8 cellular contexts compared by ENCODE assay signal in genomic region chr17:68197091-68197996, GRCh38. TPM values are rescaled to one million over a fixed set of nuclear protein-coding genes. Genes with fewer than 3 reads are reported as not detected.
DNase-seq lines count a peak whose midpoint lies in the region; ATAC-seq, FAIRE-seq and TF ChIP-seq lines count a peak whose summit lies in the region.

No MANE protein-coding gene starts in this region.

- no peaks in the 10 kb centered on the region for H3K9me3 ChIP-seq in HUES64 (ENCODE audit: insufficient read depth, low read depth, low read length)
- no peaks in the 10 kb centered on the region for H3K9me3 ChIP-seq in HepG2 (ENCODE audit: low read length)
- H3K9me3 ChIP-seq in tibial nerve = no peaks in the 10 kb centered on the region

- in situ Hi-C loops in HepG2 (cut with HindIII; ENCODE audit: extremely low pct_ligation_motif_present, low pct_unique_long_range_greater_than_20kb) = no loop called here

- H3K27ac ChIP-seq in HUES64 (ENCODE audit: low read depth, low read length) (no peak overlapping the region), HepG2 (ENCODE audit: extremely low read length, insufficient read depth, low read length) (no peak overlapping the region), tibial nerve (no peak overlapping the region)

- CTCF ChIA-PET in HepG2 (lab: Yijun Ruan, JAX; ENCODE audit: low intra/inter-chr PET ratio, low total read pairs) = no interaction called here

- peak overlapping the region; percentile 64 for H3K4me2 ChIP-seq in HepG2 (ENCODE audit: low read depth, low read length)

- H3K9ac ChIP-seq in HUES64 (ENCODE audit: low read depth, low read length) (no peak overlapping the region), HepG2 (ENCODE audit: insufficient read depth, low read depth, low read length) (no peak overlapping the region)

- H3K27me3 ChIP-seq in HUES64 (ENCODE audit: insufficient read depth, low read length) = peaks cover 100% of the 10 kb centered on the region
- H3K27me3 ChIP-seq in HepG2 (ENCODE audit: control insufficient read depth in 1 of 2, insufficient read depth in 2 of 2, low read length in 2 of 2) = peaks cover 24 to 67% of the 10 kb centered on the region in 2 experiments
- peaks cover 0 to 65% of the 10 kb centered on the region in 2 donors for H3K27me3 ChIP-seq in tibial nerve

- TF ChIP-seq RAD21 in HepG2 (CRISPR knock-in tag; IDR thresholded peaks at IDR 0.05) = no peak

- no peak for FAIRE-seq in HepG2 (lab: Jason Lieb, UNC)

- intact Hi-C loops in HepG2 (cut with micrococcal nuclease; ENCODE audit: unreplicated experiment) = no loop called here
- intact Hi-C loops in posterior vena cava (cut with DNase I) = no loop called here

- WGBS in HUES64 = 2% methylated on average over 53 of the region's 53 CpGs
- 11% methylated on average over 34 of the region's 53 CpGs for WGBS in HepG2 (ENCODE audit: low lambda C conversion rate)
- 0 to 4% methylated on average over 16 to 43 of the region's 53 CpGs for WGBS in tibial nerve, 2 donors

- POLR2A ChIA-PET in HepG2 (lab: Yijun Ruan, JAX) = no interaction called here

- TF ChIP-seq EP300 in HepG2 (IDR thresholded peaks at IDR 0.05; ENCODE audit: low read depth in 2 of 2, low read length in 2 of 2) (no peak), HepG2 (CRISPR knock-in tag; IDR thresholded peaks at IDR 0.05; ENCODE audit: borderline replicate concordance) (no peak), tibial nerve (IDR thresholded peaks at IDR 0.05) (no peak)

- TF ChIP-seq POLR2A in HepG2 (IDR thresholded peaks at IDR 0.05; ENCODE audit: insufficient read depth in 1 of 2, low read depth in 2 of 2, low read length in 2 of 2) (no peak), tibial nerve (IDR thresholded peaks at IDR 0.05) (no peak)

- H2AFZ ChIP-seq in HepG2 (ENCODE audit: low read length) = no peak overlapping the region

- H3K79me2 ChIP-seq in HepG2 (ENCODE audit: insufficient read depth, low read length) = no peaks in the 10 kb centered on the region

- no peaks in the 10 kb centered on the region for H3K36me3 ChIP-seq in HUES64 (ENCODE audit: insufficient read depth, low read length)
- H3K36me3 ChIP-seq in HepG2 (replicated peaks in 1 of 2; ENCODE audit: control insufficient read depth in 1 of 2, insufficient read depth in 2 of 2, low read length in 2 of 2) = no peaks in the 10 kb centered on the region
- H3K36me3 ChIP-seq in tibial nerve = no peaks in the 10 kb centered on the region

- peak; percentile 47 for DNase-seq in 8988T
- peak; percentile 47 for DNase-seq in activated naive CD4-positive, alpha-beta T cell treated with anti-CD3 and anti-CD28 coated beads, Interleukin-2, amount 50 U/mL, for 16 hours
- DNase-seq in HepG2 (ENCODE audit: low spot score) = no peak
- DNase-seq in tibial nerve (ENCODE audit: low spot score in 2 of 2) = no peak
- DNase-seq in posterior vena cava (ENCODE audit: low spot score) = no peak
- DNase-seq in HT-29 (ENCODE audit: low spot score) = no peak

- 0 out of 2 replicates have a peak, but pooled peaks cover 11% of the 10 kb centered on the region for H3K4me1 ChIP-seq in HUES64 (ENCODE audit: insufficient read depth, low read length)
- peaks cover 28% of the 10 kb centered on the region for H3K4me1 ChIP-seq in HepG2 (ENCODE audit: insufficient read depth, low read length)
- peaks cover 0 to 56% (median 46%) of the 10 kb centered on the region in 4 donors for H3K4me1 ChIP-seq in tibial nerve

- H3K4me3 ChIP-seq in HUES64 (ENCODE audit: low read length) (peak overlapping the region; percentile 53), HepG2 (replicated peaks in 1 of 3; ENCODE audit: insufficient read depth in 1 of 3, low read depth in 2 of 3, low read length in 3 of 3) (peak overlapping the region; percentile 13 to 57 (median 36); a peak in 3 of 6 replicates), tibial nerve (peak overlapping the region in 3 of 4 donors; percentile 28 to 42 (median 32))

- BruUV-seq in HepG2 (replicated peaks; lab: Mats Ljungman, UMichigan) = no TSS peak

- H4K20me1 ChIP-seq in HepG2 (ENCODE audit: insufficient read depth, low read length) = no peaks in the 10 kb centered on the region; the same call in 1 of the 2 replicates

- TF ChIP-seq CTCF in HepG2 (CRISPR knock-in tag; IDR thresholded peaks at IDR 0.05) = no peak
- TF ChIP-seq CTCF in tibial nerve (IDR thresholded peaks at IDR 0.05) = no peak

- ATAC-seq in HepG2 = peak; percentile 5
- ATAC-seq in GM19455 (IDR thresholded peaks at IDR 0.05; ENCODE audit: unreplicated experiment) = no peak

TF ChIP-seq in HepG2, 621 proteins besides CTCF, POLR2A, EP300 and RAD21 (continues in another document):
- no peak for TF ChIP-seq ELF3 (CRISPR knock-in tag; IDR thresholded peaks at IDR 0.05)
- TF ChIP-seq MXD3 (CRISPR knock-in tag; IDR thresholded peaks at IDR 0.05) = 0 out of 2 replicates have a peak, but pooled peaks have one; percentile 22
- 0 out of 2 replicates have a peak, but pooled peaks have one; percentile 26 for TF ChIP-seq ZNF83 (CRISPR knock-in tag; IDR thresholded peaks at IDR 0.05; ENCODE audit: borderline replicate concordance)
- TF ChIP-seq, protein P1, sequence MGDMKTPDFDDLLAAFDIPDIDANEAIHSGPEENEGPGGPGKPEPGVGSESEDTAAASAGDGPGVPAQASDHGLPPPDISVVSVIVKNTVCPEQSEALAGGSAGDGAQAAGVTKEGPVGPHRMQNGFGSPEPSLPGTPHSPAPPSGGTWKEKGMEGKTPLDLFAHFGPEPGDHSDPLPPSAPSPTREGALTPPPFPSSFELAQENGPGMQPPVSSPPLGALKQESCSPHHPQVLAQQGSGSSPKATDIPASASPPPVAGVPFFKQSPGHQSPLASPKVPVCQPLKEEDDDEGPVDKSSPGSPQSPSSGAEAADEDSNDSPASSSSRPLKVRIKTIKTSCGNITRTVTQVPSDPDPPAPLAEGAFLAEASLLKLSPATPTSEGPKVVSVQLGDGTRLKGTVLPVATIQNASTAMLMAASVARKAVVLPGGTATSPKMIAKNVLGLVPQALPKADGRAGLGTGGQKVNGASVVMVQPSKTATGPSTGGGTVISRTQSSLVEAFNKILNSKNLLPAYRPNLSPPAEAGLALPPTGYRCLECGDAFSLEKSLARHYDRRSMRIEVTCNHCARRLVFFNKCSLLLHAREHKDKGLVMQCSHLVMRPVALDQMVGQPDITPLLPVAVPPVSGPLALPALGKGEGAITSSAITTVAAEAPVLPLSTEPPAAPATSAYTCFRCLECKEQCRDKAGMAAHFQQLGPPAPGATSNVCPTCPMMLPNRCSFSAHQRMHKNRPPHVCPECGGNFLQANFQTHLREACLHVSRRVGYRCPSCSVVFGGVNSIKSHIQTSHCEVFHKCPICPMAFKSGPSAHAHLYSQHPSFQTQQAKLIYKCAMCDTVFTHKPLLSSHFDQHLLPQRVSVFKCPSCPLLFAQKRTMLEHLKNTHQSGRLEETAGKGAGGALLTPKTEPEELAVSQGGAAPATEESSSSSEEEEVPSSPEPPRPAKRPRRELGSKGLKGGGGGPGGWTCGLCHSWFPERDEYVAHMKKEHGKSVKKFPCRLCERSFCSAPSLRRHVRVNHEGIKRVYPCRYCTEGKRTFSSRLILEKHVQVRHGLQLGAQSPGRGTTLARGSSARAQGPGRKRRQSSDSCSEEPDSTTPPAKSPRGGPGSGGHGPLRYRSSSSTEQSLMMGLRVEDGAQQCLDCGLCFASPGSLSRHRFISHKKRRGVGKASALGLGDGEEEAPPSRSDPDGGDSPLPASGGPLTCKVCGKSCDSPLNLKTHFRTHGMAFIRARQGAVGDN (CRISPR knock-in tag; IDR thresholded peaks at IDR 0.05) = peak; percentile 27
- 0 out of 2 replicates have a peak, but pooled peaks have one; percentile 14 for TF ChIP-seq KDM5B (CRISPR knock-in tag; IDR thresholded peaks at IDR 0.05; ENCODE audit: borderline replicate concordance)
- TF ChIP-seq, protein P2, sequence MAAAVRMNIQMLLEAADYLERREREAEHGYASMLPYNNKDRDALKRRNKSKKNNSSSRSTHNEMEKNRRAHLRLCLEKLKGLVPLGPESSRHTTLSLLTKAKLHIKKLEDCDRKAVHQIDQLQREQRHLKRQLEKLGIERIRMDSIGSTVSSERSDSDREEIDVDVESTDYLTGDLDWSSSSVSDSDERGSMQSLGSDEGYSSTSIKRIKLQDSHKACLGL (CRISPR knock-in tag; IDR thresholded peaks at IDR 0.05) = peak; percentile 12; the same call in 1 of the 2 replicates
- 0 out of 2 replicates have a peak, but pooled peaks have one; percentile 31 for TF ChIP-seq ZNF446 (CRISPR knock-in tag; IDR thresholded peaks at IDR 0.05)
- no peak for TF ChIP-seq ZMYM4 (CRISPR knock-in tag; IDR thresholded peaks at IDR 0.05)

RNA-seq across cellular contexts. Expression of gene AMZ2, which starts 50.5 kb away (rescaled TPM):
- 48.6 TPM for polyA plus RNA-seq in HUES64 (2013, experiment 1 of 2)
- polyA plus RNA-seq in HUES64 (2013, experiment 2 of 2) = 62.4 TPM
- total RNA-seq in HepG2 (2016; rRNA removed; fragmentation: Illumina TruSeq; extraction: Trizol) (86.9 and 99.9 TPM in 2 replicates), tibial nerve (10 to 100 TPM; 27.6 to 38.2 (median 31.7) TPM), posterior vena cava (10 to 100 TPM; 43.4 to 58.9 TPM)
- total RNA-seq in HepG2 (2016; cell fraction: cytosol; rRNA removed; fragmentation: Illumina TruSeq; extraction: Trizol; ENCODE audit: low read depth) = 152 and 160 TPM in 2 replicates
- total RNA-seq in HepG2 (2016; cell fraction: insoluble cytoplasmic fraction; rRNA removed; fragmentation: Illumina TruSeq; extraction: Trizol) = 81.8 and 92.5 TPM in 2 replicates
- total RNA-seq in HepG2 (2016; cell fraction: membrane; rRNA removed; fragmentation: Illumina TruSeq; extraction: Trizol) = 189 and 196 TPM in 2 replicates
- 37.7 and 40.8 TPM in 2 replicates for total RNA-seq in HepG2 (2016; cell fraction: nucleus; rRNA removed; fragmentation: Illumina TruSeq; extraction: Trizol)
- polyA plus RNA-seq in HepG2 (2011; rRNA removed) = 66.7 and 90.2 TPM in 2 replicates
- polyA plus RNA-seq in HepG2 (2011; cell fraction: cytosol; rRNA removed) = 51.3 and 62.4 TPM in 2 replicates
- polyA plus RNA-seq in HepG2 (2011; cell fraction: nucleus; rRNA removed) = 58.4 and 64.2 TPM in 2 replicates
- polyA plus RNA-seq in HepG2 (2012) = 53.5 and 72.8 TPM in 2 replicates
- polyA plus RNA-seq in HepG2 (2016; cell fraction: cytosol; fragmentation: Illumina TruSeq; extraction: Trizol; ENCODE audit: low read depth) = 179 and 214 TPM in 2 replicates
- polyA plus RNA-seq in HepG2 (2016; cell fraction: insoluble cytoplasmic fraction; fragmentation: Illumina TruSeq; extraction: Trizol; ENCODE audit: low read depth) = 114 TPM in 2 replicates
- 217 and 242 TPM in 2 replicates for polyA plus RNA-seq in HepG2 (2016; cell fraction: membrane; fragmentation: Illumina TruSeq; extraction: Trizol; ENCODE audit: low read depth)
- 90.4 and 92.9 TPM in 2 replicates for polyA plus RNA-seq in HepG2 (2016; cell fraction: nucleus; fragmentation: Illumina TruSeq; extraction: Trizol; ENCODE audit: insufficient read depth, low read depth)
- polyA minus RNA-seq in HepG2 (2011; rRNA and poly(A)+ RNA removed; ENCODE audit: low replicate concordance) = 28.1 and 28.3 TPM in 2 replicates
- 24.0 and 24.3 TPM in 2 replicates for polyA minus RNA-seq in HepG2 (2011; cell fraction: cytosol; rRNA and poly(A)+ RNA removed)
- 21.6 and 25.6 TPM in 2 replicates for polyA minus RNA-seq in HepG2 (2011; cell fraction: nucleus; rRNA and poly(A)+ RNA removed)
- total RNA-seq in HT-29 (2014; rRNA removed; shearing (Covaris generic)) = 12.4 and 20.0 TPM in 2 replicates

Comparison
In these comparisons a context has a peak if more than half of its experiments do, and no peak if none do; other contexts are left out.
1. DNase-seq: peak in 8988T (single experiment) and activated naive CD4-positive, alpha-beta T cell treated with anti-CD3 and anti-CD28 coated beads, Interleukin-2, amount 50 U/mL, for 16 hours (single experiment); none in HepG2 (single experiment), tibial nerve (0 of 2), posterior vena cava (single experiment) and HT-29 (single experiment).
2. Peak in every context shown above with its lines, with median percentiles within 50 percentile points of each other: H3K4me3 ChIP-seq.